8 cellular contexts compared by ENCODE assay signal in the genomic region with DNA sequence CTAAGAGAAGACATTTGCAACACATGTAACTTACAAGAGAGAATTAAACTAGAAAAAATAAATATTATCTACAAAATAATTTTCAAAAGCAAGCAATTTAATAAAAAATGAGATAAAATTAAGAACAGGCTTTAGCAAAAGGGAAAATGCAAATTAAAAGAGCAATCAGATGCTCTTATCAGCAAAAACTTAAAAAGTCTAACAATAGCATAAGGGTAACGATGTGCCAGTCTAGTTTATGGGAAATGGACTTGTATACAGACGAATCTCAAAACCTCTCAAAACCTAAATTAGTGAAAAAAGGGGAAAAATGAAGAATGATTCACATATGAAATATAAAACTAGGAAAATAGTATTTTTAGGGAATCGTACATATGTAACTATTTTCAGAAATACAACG. TPM values are rescaled to one million over a fixed set of nuclear protein-coding genes. Genes with fewer than 3 reads are reported as not detected.
DNase-seq lines count a peak whose midpoint lies in the region; ATAC-seq and TF ChIP-seq lines count a peak whose summit lies in the region.

No MANE protein-coding gene starts in this region.

- H3K9me3 ChIP-seq in left lung, result no peaks in the 10 kb centered on the region

- H3K36me3 ChIP-seq in left lung, result no peaks in the 10 kb centered on the region

- peak overlapping the region; percentile 92 to 94 for H3K27ac ChIP-seq in left lung

- H3K4me3 Mint-ChIP-seq in activated naive CD4-positive, alpha-beta T cell treated with anti-CD3 and anti-CD28 coated beads, Interleukin-2, amount 10 ng/mL, durations not matched to agents 7 days and 5 days, result peak overlapping the region; percentile 88
- H3K4me3 Mint-ChIP-seq in activated T-helper 17 cell treated with anti-CD3 and anti-CD28 coated beads, Interleukin-2, amount 50 U/mL, for 72 hours, result peak overlapping the region; percentile 95
- H3K4me3 Mint-ChIP-seq in type B pancreatic cell, result peak overlapping the region; percentile 96

- intact Hi-C loops in left lung (cut with DNase I), result no loop called here
- intact Hi-C loops in sciatic nerve (cut with DNase I), result no loop called here

- peak overlapping the region; percentile 100 for H3K27ac Mint-ChIP-seq in activated naive CD4-positive, alpha-beta T cell treated with anti-CD3 and anti-CD28 coated beads, Interleukin-2, amount 10 ng/mL, durations not matched to agents 7 days and 5 days
- H3K27ac Mint-ChIP-seq in activated T-helper 17 cell treated with anti-CD3 and anti-CD28 coated beads, Interleukin-2, amount 50 U/mL, for 72 hours, result peak overlapping the region; percentile 95
- H3K27ac Mint-ChIP-seq in type B pancreatic cell, result peak overlapping the region; percentile 91

- no peak for TF ChIP-seq CTCF in left lung (IDR thresholded peaks at IDR 0.05)
- TF ChIP-seq CTCF in type B pancreatic cell (conservative IDR thresholded peaks at IDR 0.05), result no peak

- H3K4me3 ChIP-seq in left lung, result peak overlapping the region; percentile 62 to 68

- H3K4me1 Mint-ChIP-seq in activated naive CD4-positive, alpha-beta T cell treated with anti-CD3 and anti-CD28 coated beads, Interleukin-2, amount 10 ng/mL, durations not matched to agents 7 days and 5 days, result peaks cover 55% of the 10 kb centered on the region
- peaks cover 19% of the 10 kb centered on the region for H3K4me1 Mint-ChIP-seq in activated T-helper 17 cell treated with anti-CD3 and anti-CD28 coated beads, Interleukin-2, amount 50 U/mL, for 72 hours
- H3K4me1 Mint-ChIP-seq in type B pancreatic cell (ENCODE audit: unreplicated experiment), result peaks cover 20% of the 10 kb centered on the region

- H3K4me1 ChIP-seq in left lung, result peaks cover 0 to 42% of the 10 kb centered on the region in 2 donors

- peaks cover 20% of the 10 kb centered on the region for H3K36me3 Mint-ChIP-seq in activated naive CD4-positive, alpha-beta T cell treated with anti-CD3 and anti-CD28 coated beads, Interleukin-2, amount 10 ng/mL, durations not matched to agents 7 days and 5 days
- peaks cover 11% of the 10 kb centered on the region for H3K36me3 Mint-ChIP-seq in activated T-helper 17 cell treated with anti-CD3 and anti-CD28 coated beads, Interleukin-2, amount 50 U/mL, for 72 hours (ENCODE audit: low read depth)
- peaks cover 3% of the 10 kb centered on the region for H3K36me3 Mint-ChIP-seq in type B pancreatic cell

- no peaks in the 10 kb centered on the region for H3K27me3 ChIP-seq in left lung

- no peak for ATAC-seq in activated T-helper 17 cell treated with anti-CD3 and anti-CD28 coated beads, Interleukin-2, amount 50 U/mL, for 72 hours (replicated peaks)
- ATAC-seq in left lung, result no peak
- no peak for ATAC-seq in HG03039 (IDR thresholded peaks at IDR 0.05; ENCODE audit: unreplicated experiment)
- ATAC-seq in sciatic nerve, result no peak
- ATAC-seq in GM21367 (IDR thresholded peaks at IDR 0.05; ENCODE audit: unreplicated experiment), result no peak

- H3K27me3 Mint-ChIP-seq in activated naive CD4-positive, alpha-beta T cell treated with anti-CD3 and anti-CD28 coated beads, Interleukin-2, amount 10 ng/mL, durations not matched to agents 7 days and 5 days, result no peaks in the 10 kb centered on the region
- H3K27me3 Mint-ChIP-seq in activated T-helper 17 cell treated with anti-CD3 and anti-CD28 coated beads, Interleukin-2, amount 50 U/mL, for 72 hours, result no peaks in the 10 kb centered on the region
- H3K27me3 Mint-ChIP-seq in type B pancreatic cell, result no peaks in the 10 kb centered on the region

- no peak for DNase-seq in activated naive CD4-positive, alpha-beta T cell treated with anti-CD3 and anti-CD28 coated beads, Interleukin-2, amount 10 ng/mL, durations not matched to agents 7 days and 5 days
- no peak for DNase-seq in activated naive CD4-positive, alpha-beta T cell treated with Interleukin-2 at 50 U/mL for 16 hours
- no peak for DNase-seq in left lung
- no peak for DNase-seq in type B pancreatic cell (ENCODE audit: extremely low spot score, unreplicated experiment)
- DNase-seq in sciatic nerve (ENCODE audit: low spot score), result no peak

- no peaks in the 10 kb centered on the region for H3K9me3 Mint-ChIP-seq in activated naive CD4-positive, alpha-beta T cell treated with anti-CD3 and anti-CD28 coated beads, Interleukin-2, amount 10 ng/mL, durations not matched to agents 7 days and 5 days
- no peaks in the 10 kb centered on the region for H3K9me3 Mint-ChIP-seq in activated T-helper 17 cell treated with anti-CD3 and anti-CD28 coated beads, Interleukin-2, amount 50 U/mL, for 72 hours
- no peaks in the 10 kb centered on the region for H3K9me3 Mint-ChIP-seq in type B pancreatic cell

- CTCF ChIA-PET in activated naive CD4-positive, alpha-beta T cell treated with anti-CD3 and anti-CD28 coated beads, Interleukin-2, amount 10 ng/mL, durations not matched to agents 7 days and 5 days (lab: Charles Lee), result no interaction called here

RNA-seq across cellular contexts. Expression of a gene that starts 1.1 kb away (rescaled TPM):
- total RNA-seq in activated T-helper 17 cell treated with anti-CD3 and anti-CD28 coated beads, Interleukin-2, amount 50 U/mL, for 72 hours, result 10 to 100 TPM; 13.4 to 18.6 TPM
- total RNA-seq in left lung, result 10 to 100 TPM; 12.9 to 18.4 TPM
- total RNA-seq in type B pancreatic cell (ENCODE audit: low replicate concordance), result 8.8 and 15.5 TPM in 2 replicates
- total RNA-seq in sciatic nerve, result 11.7 TPM
